ENCODE assay signal across 8 cellular contexts in the genomic region with DNA sequence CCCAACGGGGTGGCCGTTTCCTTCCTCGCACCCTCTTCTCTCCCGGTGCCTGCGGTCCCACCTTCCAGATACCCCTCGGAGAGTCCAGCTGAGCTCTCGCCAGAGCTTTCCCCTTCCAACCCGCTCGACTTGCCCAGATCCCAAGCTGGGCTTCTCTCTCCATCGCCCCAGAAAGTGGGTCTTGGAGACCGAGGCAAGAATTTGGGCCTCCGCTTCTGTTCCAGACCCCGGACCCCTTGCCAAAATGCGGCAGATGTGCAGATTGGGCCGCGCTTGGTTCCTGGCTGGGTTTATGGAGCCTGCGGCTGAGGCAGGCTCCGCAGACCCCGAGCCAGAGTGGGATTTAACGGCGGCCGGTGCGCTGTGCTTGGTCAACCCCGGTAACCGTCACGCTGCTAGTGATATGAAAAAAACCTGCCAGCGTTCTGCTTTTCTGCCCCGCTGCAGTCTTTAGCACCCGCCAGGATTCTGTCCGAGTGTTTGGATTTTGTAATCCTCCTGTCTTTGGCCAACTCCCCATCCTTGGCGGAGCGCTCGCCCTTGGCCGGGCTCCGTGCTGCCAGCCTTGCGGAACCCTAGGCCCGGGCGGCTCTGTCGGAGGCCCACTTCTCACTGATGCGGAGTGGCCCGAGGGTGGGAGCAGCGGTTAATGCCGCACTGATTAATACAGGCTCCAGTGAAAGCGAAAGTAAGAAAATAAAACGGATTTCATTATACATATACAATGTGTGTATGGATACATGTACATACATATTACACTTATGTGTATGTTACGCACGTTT. TPM values are rescaled to one million over a fixed set of nuclear protein-coding genes. Genes with fewer than 3 reads are reported as not detected.
DNase-seq lines count a peak whose midpoint lies in the region; ATAC-seq, FAIRE-seq and TF ChIP-seq lines count a peak whose summit lies in the region.

No MANE protein-coding gene starts in this region.

- peak overlapping the region; percentile 99 for H3K27ac Mint-ChIP-seq in activated CD8-positive, alpha-beta memory T cell treated with anti-CD3 and anti-CD28 coated beads, Interleukin-2, amount 10 ng/mL, durations not matched to agents 7 days and 5 days
- no peak overlapping the region for H3K27ac Mint-ChIP-seq in endodermal cell
- peak overlapping the region; percentile 96 for H3K27ac Mint-ChIP-seq in stimulated activated naive B cell treated with anti-CD40 and anti-IgM and Interleukin-4, amounts not matched to agents 10 μg/mL and 1 μg/mL and 100 μg/mL, for 72 hours

- H3K9me3 ChIP-seq in AG04450 (ENCODE audit: control insufficient read depth, insufficient read depth, low read length) (no peaks in the 10 kb centered on the region; the same call in 1 of the 2 replicates), endodermal cell (ENCODE audit: control insufficient read depth, low read length) (no peaks in the 10 kb centered on the region), mononuclear cell (ENCODE audit: low read depth, low read length) (no peaks in the 10 kb centered on the region)

- no peak overlapping the region for H3K9ac ChIP-seq in endodermal cell (ENCODE audit: extremely low read depth, low read length, poor library complexity, severe bottlenecking)

- H3K4me3 ChIP-seq in AG04450 (ENCODE audit: low read depth, low read length) (peak overlapping the region; percentile 92), endodermal cell (ENCODE audit: low read length) (peak overlapping the region; percentile 77), mononuclear cell (ENCODE audit: low read length) (peak overlapping the region; percentile 53)

- peak; percentile 58 for ATAC-seq in activated CD8-positive, alpha-beta memory T cell treated with anti-CD3 and anti-CD28 coated beads, Interleukin-2, amount 10 ng/mL, durations not matched to agents 7 days and 5 days
- ATAC-seq in stimulated activated naive B cell treated with anti-CD40 and anti-IgM and Interleukin-4, amounts not matched to agents 10 μg/mL and 1 μg/mL and 100 μg/mL, for 72 hours (replicated peaks), result peak; percentile 64 to 66

- TF ChIP-seq CTCF in AG04450 (IDR thresholded peaks at IDR 0.05; ENCODE audit: low read depth, low read length) (0 out of 2 replicates have a peak, but pooled peaks have one; percentile 1), endodermal cell (conservative IDR thresholded peaks at IDR 0.05) (no peak)

- FAIRE-seq in GM19239 (lab: Jason Lieb, UNC), result no peak

- peaks cover 32% of the 10 kb centered on the region for H3K36me3 Mint-ChIP-seq in activated CD8-positive, alpha-beta memory T cell treated with anti-CD3 and anti-CD28 coated beads, Interleukin-2, amount 10 ng/mL, durations not matched to agents 7 days and 5 days
- H3K36me3 Mint-ChIP-seq in endodermal cell (ENCODE audit: low read depth), result no peaks in the 10 kb centered on the region
- peaks cover 0 to 15% of the 10 kb centered on the region in 2 donors for H3K36me3 Mint-ChIP-seq in stimulated activated naive B cell treated with anti-CD40 and anti-IgM and Interleukin-4, amounts not matched to agents 10 μg/mL and 1 μg/mL and 100 μg/mL, for 72 hours

- peaks cover 5% of the 10 kb centered on the region for H3K9me3 Mint-ChIP-seq in activated CD8-positive, alpha-beta memory T cell treated with anti-CD3 and anti-CD28 coated beads, Interleukin-2, amount 10 ng/mL, durations not matched to agents 7 days and 5 days (ENCODE audit: low read depth)
- H3K9me3 Mint-ChIP-seq in endodermal cell, result peaks cover 7% of the 10 kb centered on the region
- peaks cover 8 to 11% of the 10 kb centered on the region in 2 donors for H3K9me3 Mint-ChIP-seq in stimulated activated naive B cell treated with anti-CD40 and anti-IgM and Interleukin-4, amounts not matched to agents 10 μg/mL and 1 μg/mL and 100 μg/mL, for 72 hours

- no peaks in the 10 kb centered on the region for H3K36me3 ChIP-seq in endodermal cell (ENCODE audit: control insufficient read depth, insufficient read depth, low read length)

- no peaks in the 10 kb centered on the region for H3K27me3 Mint-ChIP-seq in activated CD8-positive, alpha-beta memory T cell treated with anti-CD3 and anti-CD28 coated beads, Interleukin-2, amount 10 ng/mL, durations not matched to agents 7 days and 5 days
- H3K27me3 Mint-ChIP-seq in endodermal cell (ENCODE audit: insufficient read depth), result peaks cover 84% of the 10 kb centered on the region
- no peaks in the 10 kb centered on the region for H3K27me3 Mint-ChIP-seq in stimulated activated naive B cell treated with anti-CD40 and anti-IgM and Interleukin-4, amounts not matched to agents 10 μg/mL and 1 μg/mL and 100 μg/mL, for 72 hours

- POLR2A ChIA-PET in AG04450 (lab: Yijun Ruan, JAX), result interaction anchor here (0.6 to 2.2 kb wide), 19 partner anchors 9 to 246 kb away, joined by 3 to 25 read pairs (median 5); a partner anchor contains a TSS

- H3K4me1 ChIP-seq in endodermal cell (ENCODE audit: control insufficient read depth, insufficient read depth, low read length) (peaks cover 5% of the 10 kb centered on the region), mononuclear cell (ENCODE audit: insufficient read depth, low read length) (peaks cover 51% of the 10 kb centered on the region)

- H3K27me3 ChIP-seq in AG04450 (ENCODE audit: control insufficient read depth, insufficient read depth, low read length), result no peaks in the 10 kb centered on the region
- peaks cover 86% of the 10 kb centered on the region for H3K27me3 ChIP-seq in endodermal cell (ENCODE audit: control insufficient read depth, insufficient read depth, low read length, poor library complexity, severe bottlenecking)
- no peaks in the 10 kb centered on the region for H3K27me3 ChIP-seq in mononuclear cell (ENCODE audit: insufficient read depth, low read length)

- DNase-seq in AG04450 (ENCODE audit: low read depth, low spot score), result no peak
- DNase-seq in GM19239 (ENCODE audit: insufficient read length, low spot score), result peak; percentile 13
- peak; percentile 22 for DNase-seq in NCI-H187 treated with DMSO at 0.1 percent for 48 hours (lab: John Stamatoyannopoulos, UW)
- DNase-seq in activated CD8-positive, alpha-beta memory T cell treated with anti-CD3 and anti-CD28 coated beads, Interleukin-2, amount 10 ng/mL, durations not matched to agents 7 days and 5 days, result peak; percentile 75
- peak; percentile 80 for DNase-seq in endodermal cell
- peak; percentile 29 for DNase-seq in stimulated activated naive B cell treated with anti-CD40 and anti-IgM and Interleukin-4, amounts not matched to agents 10 μg/mL and 1 μg/mL and 100 μg/mL, for 72 hours
- DNase-seq in occipital lobe (lab: John Stamatoyannopoulos, UW), result no peak

- CTCF ChIA-PET in AG04450 (lab: Charles Lee), result interaction anchor here (0.8 to 1.0 kb wide), 2 partner anchors 167 to 373 kb away, joined by 3 read pairs; no protein-coding TSS in a partner anchor
- CTCF ChIA-PET in activated CD8-positive, alpha-beta memory T cell treated with anti-CD3 and anti-CD28 coated beads, Interleukin-2, amount 10 ng/mL, durations not matched to agents 7 days and 5 days (lab: Charles Lee), result interaction anchor here (0.8 to 1.4 kb wide), 5 partner anchors 59 to 165 kb away, joined by 3 to 5 read pairs (median 3); a partner anchor contains a TSS

- H3K4me1 Mint-ChIP-seq in activated CD8-positive, alpha-beta memory T cell treated with anti-CD3 and anti-CD28 coated beads, Interleukin-2, amount 10 ng/mL, durations not matched to agents 7 days and 5 days, result peaks cover 50% of the 10 kb centered on the region
- H3K4me1 Mint-ChIP-seq in endodermal cell, result peaks cover 10% of the 10 kb centered on the region
- H3K4me1 Mint-ChIP-seq in stimulated activated naive B cell treated with anti-CD40 and anti-IgM and Interleukin-4, amounts not matched to agents 10 μg/mL and 1 μg/mL and 100 μg/mL, for 72 hours, result peaks cover 18 to 38% of the 10 kb centered on the region in 2 donors

- WGBS in endodermal cell (ENCODE audit: insufficient coverage in 1 of 2, insufficient read length in 1 of 2), 2 experiments, result 9 to 20% methylated on average over 23 to 45 of the region's 47 CpGs

- H3K4me3 Mint-ChIP-seq in activated CD8-positive, alpha-beta memory T cell treated with anti-CD3 and anti-CD28 coated beads, Interleukin-2, amount 10 ng/mL, durations not matched to agents 7 days and 5 days, result peak overlapping the region; percentile 96
- peak overlapping the region; percentile 64 for H3K4me3 Mint-ChIP-seq in endodermal cell
- peak overlapping the region; percentile 92 to 93 for H3K4me3 Mint-ChIP-seq in stimulated activated naive B cell treated with anti-CD40 and anti-IgM and Interleukin-4, amounts not matched to agents 10 μg/mL and 1 μg/mL and 100 μg/mL, for 72 hours

- H3K27ac ChIP-seq in AG04450 (ENCODE audit: low read depth, low read length) (peak overlapping the region; percentile 100), endodermal cell (ENCODE audit: low read depth, low read length) (no peak overlapping the region)

RNA-seq across cellular contexts. Expression of a gene that starts 0.8 kb away (rescaled TPM):
- 53.3 and 73.2 TPM in 2 replicates for polyA plus RNA-seq in AG04450 (2011; rRNA removed)
- polyA minus RNA-seq in AG04450 (2011; rRNA and poly(A)+ RNA removed), result 80.3 and 90.2 TPM in 2 replicates
- 10 to 100 TPM; 65.6 to 73.3 TPM for total RNA-seq in activated CD8-positive, alpha-beta memory T cell treated with anti-CD3 and anti-CD28 coated beads, Interleukin-2, amount 10 ng/mL, durations not matched to agents 7 days and 5 days
- total RNA-seq in endodermal cell (under 1 TPM; 0.31 to 0.71 TPM), mononuclear cell (20.7 TPM), occipital lobe (3.3 TPM)
- polyA plus RNA-seq in endodermal cell (2013, experiment 1 of 2), result 4.5 TPM
- 4.8 TPM for polyA plus RNA-seq in endodermal cell (2013, experiment 2 of 2)

RNA-seq across cellular contexts. Expression of a gene that starts 58.1 kb away (rescaled TPM):
- 27.7 and 36.1 TPM in 2 replicates for polyA plus RNA-seq in AG04450 (2011; rRNA removed)
- 24.3 and 39.0 TPM in 2 replicates for polyA minus RNA-seq in AG04450 (2011; rRNA and poly(A)+ RNA removed)
- total RNA-seq in activated CD8-positive, alpha-beta memory T cell treated with anti-CD3 and anti-CD28 coated beads, Interleukin-2, amount 10 ng/mL, durations not matched to agents 7 days and 5 days, result 10 to 100 TPM; 22.6 to 31.6 TPM
- total RNA-seq in endodermal cell, result 1 to 10 TPM; 3.7 to 4.9 TPM
- 1.1 TPM for polyA plus RNA-seq in endodermal cell (2013, experiment 1 of 2)
- polyA plus RNA-seq in endodermal cell (2013, experiment 2 of 2), result 0.83 TPM
- 5.9 TPM for total RNA-seq in mononuclear cell
- total RNA-seq in occipital lobe, result 4.1 TPM

Comparison
In these comparisons a context has a peak if more than half of its experiments do, and no peak if none do; other contexts are left out.
1. DNase-seq: peak in GM19239 (single experiment), NCI-H187 treated with DMSO at 0.1 percent for 48 hours (single experiment), activated CD8-positive, alpha-beta memory T cell treated with anti-CD3 and anti-CD28 coated beads, Interleukin-2, amount 10 ng/mL, durations not matched to agents 7 days and 5 days (single experiment), endodermal cell (single experiment) and stimulated activated naive B cell treated with anti-CD40 and anti-IgM and Interleukin-4, amounts not matched to agents 10 μg/mL and 1 μg/mL and 100 μg/mL, for 72 hours (single experiment); none in AG04450 (single experiment) and occipital lobe (single experiment).
2. Peak in every context shown above with its lines, with median percentiles within 50 percentile points of each other: H3K4me3 ChIP-seq and H3K4me3 Mint-ChIP-seq.